In the genomic region with DNA sequence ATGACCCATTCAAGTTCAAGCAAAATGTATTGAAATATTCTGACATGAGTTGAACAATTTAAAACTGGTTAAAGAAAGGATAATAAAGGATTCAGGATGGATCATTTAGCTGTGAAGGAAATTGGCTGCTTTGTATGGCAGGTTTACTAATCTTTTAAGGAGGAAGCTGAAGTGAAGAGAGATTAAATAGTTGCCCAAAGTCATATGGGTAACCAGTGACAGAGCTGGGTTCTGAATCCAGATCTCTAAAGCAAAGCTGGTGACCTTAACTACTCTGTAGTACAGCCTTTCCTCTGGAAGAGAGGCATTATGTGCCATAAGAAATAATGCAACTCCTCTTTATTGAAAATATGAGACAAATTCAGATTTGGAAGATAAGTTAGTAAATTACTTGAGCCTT, we compare ENCODE assay signal across 34 cellular contexts. TPM values are rescaled to one million over a fixed set of nuclear protein-coding genes. Genes with fewer than 3 reads are reported as not detected.
"Had no signal": no experiment of that assay in that cellular context is flagged by ENCODE, and none has a peak within 500 bp of the region (broad histone marks: within the 10 kb centered on the region; RNA-seq: fewer than 3 reads in every experiment).

No MANE protein-coding gene starts in this region.

- H3K9me3 ChIP-seq: ascending aorta had no signal

- H2AFZ ChIP-seq: PC-9 had no signal

- H3K9me3 Mint-ChIP-seq: activated CD4-positive, alpha-beta T cell treated with anti-CD3 and anti-CD28 coated beads, Interleukin-2, amount 10 ng/mL, durations not matched to agents 7 days and 5 days; activated naive CD4-positive, alpha-beta T cell treated with anti-CD3 and anti-CD28 coated beads, Interleukin-2, amount 50 U/mL, for 24 hours; activated naive CD8-positive, alpha-beta T cell treated with anti-CD3 and anti-CD28 coated beads, Interleukin-2, amount 10 ng/mL, durations not matched to agents 7 days and 5 days; activated T-cell treated with anti-CD3 and anti-CD28 coated beads, Interleukin-2, amount 50 U/mL, for 24 hours; activated T-helper 2 cell treated with anti-CD3 and anti-CD28 coated beads, Interferon-gamma antibody, Interleukin-2, Interleukin-4, amounts not matched to agents 10 μg/mL and 5 μg/mL and 100 μg/mL, durations not matched to agents 14 hours and 24 hours and 36 hours; central memory CD8-positive, alpha-beta T cell; WTC11 had no signal

- H3K27ac ChIP-seq: ascending aorta, cardiac muscle cell, KMS-11, PC-9, RWPE1 had no signal

- H3K36me3 ChIP-seq: ascending aorta, cardiac muscle cell had no signal

- H3K4me1 ChIP-seq: ascending aorta had no signal

- ATAC-seq: activated CD4-positive, alpha-beta T cell treated with anti-CD3 and anti-CD28 coated beads for 36 hours; activated CD4-positive, CD25-positive, alpha-beta regulatory T cell treated with anti-CD3 and anti-CD28 coated beads, Interleukin-2, amount 50 U/mL, for 24 hours; activated CD8-positive, alpha-beta T cell treated with anti-CD3 and anti-CD28 coated beads, Interleukin-2, amount 10 ng/mL, durations not matched to agents 7 days and 5 days had no signal

- H3K4me3 Mint-ChIP-seq: activated CD4-positive, alpha-beta T cell treated with anti-CD3 and anti-CD28 coated beads for 36 hours; activated CD4-positive, alpha-beta T cell treated with anti-CD3 and anti-CD28 coated beads, Interleukin-2, amount 10 ng/mL, durations not matched to agents 7 days and 5 days; activated CD8-positive, alpha-beta T cell treated with anti-CD3 and anti-CD28 coated beads, Interleukin-2, amount 10 ng/mL, durations not matched to agents 7 days and 5 days; activated naive CD4-positive, alpha-beta T cell treated with anti-CD3 and anti-CD28 coated beads, Interleukin-2, amount 50 U/mL, for 24 hours; activated naive CD8-positive, alpha-beta T cell treated with anti-CD3 and anti-CD28 coated beads, Interleukin-2, amount 10 ng/mL, durations not matched to agents 7 days and 5 days; activated T-cell treated with anti-CD3 and anti-CD28 coated beads, Interleukin-2, amount 50 U/mL, for 24 hours; central memory CD8-positive, alpha-beta T cell; WTC11 had no signal

- H3K4me2 ChIP-seq: KMS-11, PC-9 had no signal

- H3K27ac Mint-ChIP-seq: activated CD4-positive, alpha-beta T cell treated with anti-CD3 and anti-CD28 coated beads for 36 hours; activated CD4-positive, alpha-beta T cell treated with anti-CD3 and anti-CD28 coated beads, Interleukin-2, amount 10 ng/mL, durations not matched to agents 7 days and 5 days; activated CD8-positive, alpha-beta T cell treated with anti-CD3 and anti-CD28 coated beads, Interleukin-2, amount 10 ng/mL, durations not matched to agents 7 days and 5 days; activated naive CD4-positive, alpha-beta T cell treated with anti-CD3 and anti-CD28 coated beads, Interleukin-2, amount 50 U/mL, for 24 hours; activated naive CD8-positive, alpha-beta T cell treated with anti-CD3 and anti-CD28 coated beads, Interleukin-2, amount 10 ng/mL, durations not matched to agents 7 days and 5 days; activated T-cell treated with anti-CD3 and anti-CD28 coated beads, Interleukin-2, amount 50 U/mL, for 24 hours; activated T-helper 2 cell treated with anti-CD3 and anti-CD28 coated beads, Interferon-gamma antibody, Interleukin-2, Interleukin-4, amounts not matched to agents 10 μg/mL and 5 μg/mL and 100 μg/mL, durations not matched to agents 14 hours and 24 hours and 36 hours had no signal

- H3K36me3 Mint-ChIP-seq: activated naive CD4-positive, alpha-beta T cell treated with anti-CD3 and anti-CD28 coated beads, Interleukin-2, amount 50 U/mL, for 24 hours; activated naive CD8-positive, alpha-beta T cell treated with anti-CD3 and anti-CD28 coated beads, Interleukin-2, amount 10 ng/mL, durations not matched to agents 7 days and 5 days; WTC11 had no signal

- DNase-seq: activated CD4-positive, alpha-beta T cell treated with anti-CD3 and anti-CD28 coated beads for 36 hours; activated CD4-positive, alpha-beta T cell treated with anti-CD3 and anti-CD28 coated beads, Interleukin-2, amount 10 ng/mL, durations not matched to agents 7 days and 5 days; activated CD4-positive, alpha-beta T cell treated with anti-CD3 and anti-CD28 coated beads, Interleukin-2, amount 50 U/mL, for 48 hours; activated CD8-positive, alpha-beta T cell treated with anti-CD3 and anti-CD28 coated beads, Interleukin-2, amount 10 ng/mL, durations not matched to agents 7 days and 5 days; activated gamma-delta T cell; activated naive CD4-positive, alpha-beta T cell treated with Interleukin-2 at 50 U/mL for 16 hours; activated naive CD8-positive, alpha-beta T cell treated with anti-CD3 and anti-CD28 coated beads, Interleukin-2, amount 10 ng/mL, durations not matched to agents 7 days and 5 days; activated T-cell treated with anti-CD3 and anti-CD28 coated beads, Interleukin-2, amount 50 U/mL, for 24 hours; amygdala; NCI-H1092 treated with DMSO at 0.1 percent for 48 hours; NCI-H1417; NCI-H146; NCI-H187; NCI-H2029 treated with DMSO at 0.1 percent for 48 hours; NCI-H2107; NCI-H2171; NCI-H510A; NK-92 treated with Interleukin-12 subunit alpha and Interleukin-12 subunit beta, amount 100 ng/mL, for 24 hours; PC-9; Right ventricle myocardium superior; SW 1271; T1000 had no signal

- H3K4me3 ChIP-seq: ascending aorta, cardiac muscle cell, PC-9 had no signal

- H3K27me3 ChIP-seq: ascending aorta, cardiac muscle cell had no signal

- H3K9ac ChIP-seq: KMS-11 had no signal

- H3K4me1 Mint-ChIP-seq: activated naive CD4-positive, alpha-beta T cell treated with anti-CD3 and anti-CD28 coated beads, Interleukin-2, amount 50 U/mL, for 24 hours; activated naive CD8-positive, alpha-beta T cell treated with anti-CD3 and anti-CD28 coated beads, Interleukin-2, amount 10 ng/mL, durations not matched to agents 7 days and 5 days; central memory CD8-positive, alpha-beta T cell had no signal

RNA-seq across cellular contexts. Expression of gene FHIP1A, which starts 22.8 kb away (rescaled TPM):
- total RNA-seq: activated CD4-positive, alpha-beta T cell treated with anti-CD3 and anti-CD28 coated beads, Interleukin-2, amount 10 ng/mL, durations not matched to agents 7 days and 5 days; activated CD8-positive, alpha-beta T cell treated with anti-CD3 and anti-CD28 coated beads, Interleukin-2, amount 10 ng/mL, durations not matched to agents 7 days and 5 days; activated T-helper 2 cell treated with anti-CD3 and anti-CD28 coated beads, Interferon-gamma antibody, Interleukin-2, Interleukin-4, amounts not matched to agents 10 μg/mL and 5 μg/mL and 100 μg/mL, durations not matched to agents 14 hours and 24 hours and 36 hours; ascending aorta; OCI-LY7; T-helper 1 cell treated with Interleukin-12 subunit alpha and Interleukin-12 subunit beta and Interleukin-4 antibody, amounts not matched to agents 30 ng/mL and 1 ng/mL, for 36 hours; T-helper 2 cell treated with Interferon-gamma antibody and Interleukin-4, amounts not matched to agents 100 ng/mL and 5 ng/mL, for 36 hours had no signal
